22 cellular contexts compared by ENCODE assay signal in the genomic region with DNA sequence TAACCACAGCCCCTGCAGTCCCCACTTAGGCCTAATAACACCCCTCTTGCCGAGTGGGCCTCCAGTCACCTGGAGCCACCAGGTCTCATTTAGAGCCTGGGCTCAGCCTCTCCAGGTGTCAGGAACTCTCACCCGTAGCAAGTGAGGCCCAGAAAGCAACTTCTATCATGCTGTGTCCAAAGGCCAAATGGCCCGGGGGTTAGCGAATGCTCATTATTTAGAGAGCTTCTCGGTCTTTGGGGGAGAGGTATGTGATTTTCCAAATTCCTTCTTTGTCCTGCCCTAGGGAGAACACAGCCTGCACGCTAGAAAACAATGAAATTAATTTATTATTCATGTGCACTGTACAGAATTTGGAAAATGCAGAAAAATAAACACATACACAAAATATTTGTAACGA.
"Had no signal": no experiment of that assay in that cellular context is flagged by ENCODE, and none has a peak within 500 bp of the region (broad histone marks: within the 10 kb centered on the region; RNA-seq: fewer than 3 reads in every experiment).

No MANE protein-coding gene starts in this region.

- H3K27me3 Mint-ChIP-seq: activated CD8-positive, alpha-beta T cell treated with anti-CD3 and anti-CD28 coated beads for 36 hours; activated naive CD4-positive, alpha-beta T cell treated with anti-CD3 and anti-CD28 coated beads, Interleukin-2, amount 10 ng/mL, durations not matched to agents 7 days and 5 days; activated naive CD8-positive, alpha-beta T cell treated with anti-CD3 and anti-CD28 coated beads for 36 hours had no signal

- H3K36me3 Mint-ChIP-seq: activated naive CD4-positive, alpha-beta T cell treated with anti-CD3 and anti-CD28 coated beads, Interleukin-2, amount 10 ng/mL, durations not matched to agents 7 days and 5 days; activated naive CD8-positive, alpha-beta T cell treated with anti-CD3 and anti-CD28 coated beads for 36 hours had no signal

- H3K4me1 Mint-ChIP-seq: activated naive CD4-positive, alpha-beta T cell treated with anti-CD3 and anti-CD28 coated beads, Interleukin-2, amount 10 ng/mL, durations not matched to agents 7 days and 5 days; activated naive CD8-positive, alpha-beta T cell treated with anti-CD3 and anti-CD28 coated beads for 36 hours had no signal

- DNase-seq: activated CD4-positive, alpha-beta T cell treated with anti-CD3 and anti-CD28 coated beads for 4 hours; activated CD8-positive, alpha-beta memory T cell treated with anti-CD3 and anti-CD28 coated beads, Interleukin-2, amount 50 U/mL, for 4 hours; activated CD8-positive, alpha-beta T cell treated with anti-CD3 and anti-CD28 coated beads for 36 hours; activated gamma-delta T cell treated with Interleukin-2 at 50 U/mL for 16 hours; activated naive CD4-positive, alpha-beta T cell treated with anti-CD3 and anti-CD28 coated beads, Interleukin-2, amount 10 ng/mL, durations not matched to agents 7 days and 5 days; activated naive CD8-positive, alpha-beta T cell treated with anti-CD3 and anti-CD28 coated beads for 36 hours; activated T-cell treated with anti-CD3 and anti-CD28 coated beads, Interleukin-2, amount 50 U/mL, for 72 hours; brain microvascular endothelial cell; MM.1S; NCI-H1436; NCI-H1694 treated with DMSO at 0.1 percent for 48 hours; NCI-H2029 treated with DMSO at 0.1 percent for 48 hours; NCI-H2171; NCI-H2227 treated with DMSO at 0.1 percent for 48 hours; NCI-H526; PC-3; SHP77 had no signal

- H3K4me3 ChIP-seq: cardiac muscle cell, SJSA1 had no signal

- H3K27ac Mint-ChIP-seq: activated CD8-positive, alpha-beta T cell treated with anti-CD3 and anti-CD28 coated beads for 36 hours; activated naive CD4-positive, alpha-beta T cell treated with anti-CD3 and anti-CD28 coated beads, Interleukin-2, amount 10 ng/mL, durations not matched to agents 7 days and 5 days; activated naive CD8-positive, alpha-beta T cell treated with anti-CD3 and anti-CD28 coated beads for 36 hours; activated T-cell treated with anti-CD3 and anti-CD28 coated beads, Interleukin-2, amount 50 U/mL, for 72 hours; activated T-helper 2 cell treated with anti-CD3 and anti-CD28 coated beads, Interferon-gamma antibody, Interleukin-2, Interleukin-4, amounts not matched to agents 10 μg/mL and 5 μg/mL and 100 μg/mL, durations not matched to agents 14 hours and 24 hours and 36 hours; T-helper 1 cell treated with Interleukin-12 subunit alpha and Interleukin-12 subunit beta and Interleukin-4 antibody, amounts not matched to agents 30 μg/mL and 1 μg/mL, for 36 hours had no signal

- H3K36me3 ChIP-seq: brain microvascular endothelial cell, cardiac muscle cell, SJSA1 had no signal

- H3K4me3 Mint-ChIP-seq: activated CD8-positive, alpha-beta T cell treated with anti-CD3 and anti-CD28 coated beads for 36 hours; activated naive CD4-positive, alpha-beta T cell treated with anti-CD3 and anti-CD28 coated beads, Interleukin-2, amount 10 ng/mL, durations not matched to agents 7 days and 5 days; activated naive CD8-positive, alpha-beta T cell treated with anti-CD3 and anti-CD28 coated beads for 36 hours; activated T-cell treated with anti-CD3 and anti-CD28 coated beads, Interleukin-2, amount 50 U/mL, for 72 hours; T-helper 1 cell treated with Interleukin-12 subunit alpha and Interleukin-12 subunit beta and Interleukin-4 antibody, amounts not matched to agents 30 μg/mL and 1 μg/mL, for 36 hours had no signal

- H3K4me1 ChIP-seq: SJSA1 had no signal

- H3K27ac ChIP-seq: brain microvascular endothelial cell, cardiac muscle cell, SJSA1 had no signal

- ATAC-seq: activated CD4-positive, CD25-positive, alpha-beta regulatory T cell treated with anti-CD3 and anti-CD28 coated beads, Interleukin-2, amount 50 U/mL, for 24 hours; activated CD8-positive, alpha-beta T cell treated with anti-CD3 and anti-CD28 coated beads for 36 hours; activated T-cell treated with anti-CD3 and anti-CD28 coated beads, Interleukin-2, amount 50 U/mL, for 72 hours; PC-3 had no signal

- H3K27me3 ChIP-seq: brain microvascular endothelial cell, cardiac muscle cell had no signal

- H3K9me3 Mint-ChIP-seq: activated naive CD8-positive, alpha-beta T cell treated with anti-CD3 and anti-CD28 coated beads for 36 hours; activated T-helper 2 cell treated with anti-CD3 and anti-CD28 coated beads, Interferon-gamma antibody, Interleukin-2, Interleukin-4, amounts not matched to agents 10 μg/mL and 5 μg/mL and 100 μg/mL, durations not matched to agents 14 hours and 24 hours and 36 hours; T-helper 1 cell treated with Interleukin-12 subunit alpha and Interleukin-12 subunit beta and Interleukin-4 antibody, amounts not matched to agents 30 μg/mL and 1 μg/mL, for 36 hours had no signal
